Comparison of ENCODE assay signal across 19 cellular contexts in genomic region chr6:2388554-2389324, GRCh38.
DNase-seq lines count a peak whose midpoint lies in the region; ATAC-seq, FAIRE-seq and TF ChIP-seq lines count a peak whose summit lies in the region.
"Had no signal": no experiment of that assay in that cellular context is flagged by ENCODE, and none has a peak within 500 bp of the region (broad histone marks: within the 10 kb centered on the region; RNA-seq: fewer than 3 reads in every experiment).

No MANE protein-coding gene starts in this region.

- H3K27ac Mint-ChIP-seq in stimulated activated naive CD8-positive, alpha-beta T cell treated with anti-CD3 and anti-CD28 coated beads, Interleukin-15, amount 100 ng/mL, for 72 hours: no peak overlapping the region
- no peak overlapping the region for H3K27ac Mint-ChIP-seq in endothelial cell (ENCODE audit: unreplicated experiment)
- H3K27ac Mint-ChIP-seq in neural crest cell (ENCODE audit: unreplicated experiment): peak overlapping the region; percentile 92
- H3K27ac Mint-ChIP-seq: HFFc6, IgD-negative memory B cell had no signal

- peak; percentile 6 for ATAC-seq in stimulated activated naive CD8-positive, alpha-beta T cell treated with anti-CD3 and anti-CD28 coated beads, Interleukin-15, Interleukin-2, amounts not matched to agents 100 U/mL and 50 U/mL, for 24 hours
- ATAC-seq in stimulated activated naive CD8-positive, alpha-beta T cell treated with anti-CD3 and anti-CD28 coated beads, Interleukin-15, amount 100 ng/mL, for 72 hours: no peak
- ATAC-seq in sciatic nerve (no peak), GM19467 (IDR thresholded peaks at IDR 0.05; ENCODE audit: unreplicated experiment) (no peak)

- no peak for DNase-seq in stimulated activated naive CD8-positive, alpha-beta T cell treated with anti-CD3 and anti-CD28 coated beads, Interleukin-15, Interleukin-2, amounts not matched to agents 100 U/mL and 50 U/mL, for 24 hours
- no peak for DNase-seq in stimulated activated naive CD8-positive, alpha-beta T cell treated with anti-CD3 and anti-CD28 coated beads, Interleukin-15, amount 100 ng/mL, for 72 hours
- DNase-seq in endothelial cell (ENCODE audit: low spot score): no peak
- no peak for DNase-seq in neural crest cell (ENCODE audit: low read depth, low spot score)
- no peak for DNase-seq in urothelium cell line (ENCODE audit: low spot score)
- DNase-seq in sciatic nerve (ENCODE audit: low spot score): no peak
- no peak for DNase-seq in KG1 (lab: John Stamatoyannopoulos, UW)
- DNase-seq: 8988T; Calu3; CD4-positive, alpha-beta memory T cell; DMS79 treated with DMSO at 0.1 percent for 48 hours; GF-D8; GM23248; HCEC 1CT; HFFc6 had no signal

- FAIRE-seq in urothelium cell line (lab: Jason Lieb, UNC): peak; percentile 66
- FAIRE-seq: H54 had no signal

- no peak overlapping the region for H3K4me3 Mint-ChIP-seq in stimulated activated naive CD8-positive, alpha-beta T cell treated with anti-CD3 and anti-CD28 coated beads, Interleukin-15, amount 100 ng/mL, for 72 hours
- peak overlapping the region; percentile 6 for H3K4me3 Mint-ChIP-seq in endothelial cell (ENCODE audit: unreplicated experiment)
- no peak overlapping the region for H3K4me3 Mint-ChIP-seq in neural crest cell
- H3K4me3 Mint-ChIP-seq: CD14-positive monocyte; CD4-positive, alpha-beta memory T cell; HFFc6 had no signal

- no peaks in the 10 kb centered on the region for H3K4me1 Mint-ChIP-seq in stimulated activated naive CD8-positive, alpha-beta T cell treated with anti-CD3 and anti-CD28 coated beads, Interleukin-15, amount 100 ng/mL, for 72 hours
- H3K4me1 Mint-ChIP-seq in endothelial cell (ENCODE audit: unreplicated experiment) (peaks cover 5% of the 10 kb centered on the region), neural crest cell (no peaks in the 10 kb centered on the region)
- H3K4me1 Mint-ChIP-seq: CD14-positive monocyte; CD4-positive, alpha-beta memory T cell; IgD-negative memory B cell had no signal

- H3K9me3 Mint-ChIP-seq in stimulated activated naive CD8-positive, alpha-beta T cell treated with anti-CD3 and anti-CD28 coated beads, Interleukin-15, amount 100 ng/mL, for 72 hours: peaks cover 15 to 22% of the 10 kb centered on the region in 2 donors
- H3K9me3 Mint-ChIP-seq in endothelial cell (ENCODE audit: unreplicated experiment) (no peaks in the 10 kb centered on the region), neural crest cell (peaks cover 2% of the 10 kb centered on the region)
- H3K9me3 Mint-ChIP-seq: CD4-positive, alpha-beta memory T cell had no signal

- no peaks in the 10 kb centered on the region for H3K36me3 Mint-ChIP-seq in endothelial cell (ENCODE audit: low read depth, unreplicated experiment)
- H3K36me3 Mint-ChIP-seq in neural crest cell (ENCODE audit: low read depth): no peaks in the 10 kb centered on the region
- H3K36me3 Mint-ChIP-seq: CD14-positive monocyte; CD4-positive, alpha-beta memory T cell had no signal

- TF ChIP-seq CTCF in endothelial cell (IDR thresholded peaks at IDR 0.05; ENCODE audit: unreplicated experiment) (no peak), neural crest cell (conservative IDR thresholded peaks at IDR 0.05) (no peak)

- intact Hi-C loops in sciatic nerve (cut with DNase I): no loop called here

- H3K27me3 Mint-ChIP-seq in stimulated activated naive CD8-positive, alpha-beta T cell treated with anti-CD3 and anti-CD28 coated beads, Interleukin-15, amount 100 ng/mL, for 72 hours: no peaks in the 10 kb centered on the region
- H3K27me3 Mint-ChIP-seq in endothelial cell (ENCODE audit: unreplicated experiment) (peaks cover 3% of the 10 kb centered on the region), neural crest cell (ENCODE audit: low read depth) (no peaks in the 10 kb centered on the region)
- H3K27me3 Mint-ChIP-seq: IgD-negative memory B cell had no signal
